In genomic region chr22:38034278-38034882, GRCh38 we compare ENCODE assay signal across 9 cellular contexts. TPM values are rescaled to one million over a fixed set of nuclear protein-coding genes. Genes with fewer than 3 reads are reported as not detected.
DNase-seq lines count a peak whose midpoint lies in the region; ATAC-seq and TF ChIP-seq lines count a peak whose summit lies in the region.
"Had no signal": no experiment of that assay in that cellular context is flagged by ENCODE, and none has a peak within 500 bp of the region (broad histone marks: within the 10 kb centered on the region; RNA-seq: fewer than 3 reads in every experiment).

No MANE protein-coding gene starts in this region.

- no peak overlapping the region for H3K27ac Mint-ChIP-seq in activated T-helper 1 cell treated with anti-CD3 and anti-CD28 coated beads, Interleukin-12 subunit alpha, Interleukin-12 subunit beta, Interleukin-2, Interleukin-4 antibody, amounts not matched to agents 30 ng/mL and 10 ng/mL and 1 ng/mL, durations not matched to agents 14 hours and 24 hours and 36 hours
- H3K27ac Mint-ChIP-seq: CD4-positive, CD25-positive, alpha-beta regulatory T cell had no signal

- no peaks in the 10 kb centered on the region for H3K4me1 Mint-ChIP-seq in activated T-helper 1 cell treated with anti-CD3 and anti-CD28 coated beads, Interleukin-12 subunit alpha, Interleukin-12 subunit beta, Interleukin-2, Interleukin-4 antibody, amounts not matched to agents 30 ng/mL and 10 ng/mL and 1 ng/mL, durations not matched to agents 14 hours and 24 hours and 36 hours (ENCODE audit: low read depth)

- ATAC-seq in left cardiac atrium, result peak; percentile 69 to 88

- no peaks in the 10 kb centered on the region for H3K27me3 ChIP-seq in adrenal gland
- H3K27me3 ChIP-seq in prostate gland (replicated peaks; ENCODE audit: insufficient read depth), result no peaks in the 10 kb centered on the region

- DNase-seq in NCI-H2107 (lab: John Stamatoyannopoulos, UW) (peak; percentile 42), NCI-H2107 treated with DMSO at 0.1 percent for 48 hours (lab: John Stamatoyannopoulos, UW; ENCODE audit: unreplicated experiment) (no peak), adrenal gland (peak; percentile 82 to 94 (median 92)), left cardiac atrium (peak; percentile 72), prostate gland (ENCODE audit: low spot score) (peak; percentile 51)
- no peak for DNase-seq in stimulated activated naive CD4-positive, alpha-beta T cell treated with Interleukin-2 at 50 U/mL for 16 hours (lab: John Stamatoyannopoulos, UW)
- no peak for DNase-seq in activated T-helper 1 cell treated with anti-CD3 and anti-CD28 coated beads, Interleukin-12 subunit alpha, Interleukin-12 subunit beta, Interleukin-2, Interleukin-4 antibody, amounts not matched to agents 30 ng/mL and 10 ng/mL and 1 ng/mL, durations not matched to agents 14 hours and 24 hours and 36 hours (ENCODE audit: low spot score)
- no peak for DNase-seq in activated CD4-positive, alpha-beta T cell treated with anti-CD3 and anti-CD28 coated beads for 1 hour
- DNase-seq: CD4-positive, CD25-positive, alpha-beta regulatory T cell had no signal

- H3K27ac ChIP-seq in adrenal gland (peak overlapping the region in 4 of 5 donors; percentile 14 to 87 (median 52)), prostate gland (peak overlapping the region; percentile 49 to 70)

- H3K4me1 ChIP-seq in adrenal gland (replicated peaks in 1 of 2) (peaks cover 16 to 20% of the 10 kb centered on the region in 2 donors), prostate gland (replicated peaks) (peaks cover 16% of the 10 kb centered on the region)

- 19 to 36% (median 33%) methylated on average over 5 to 15 of the region's 15 CpGs for WGBS in adrenal gland, 4 donors
- 21% methylated on average over 8 of the region's 15 CpGs for WGBS in prostate gland

- H3K9me3 Mint-ChIP-seq in activated T-helper 1 cell treated with anti-CD3 and anti-CD28 coated beads, Interleukin-12 subunit alpha, Interleukin-12 subunit beta, Interleukin-2, Interleukin-4 antibody, amounts not matched to agents 30 ng/mL and 10 ng/mL and 1 ng/mL, durations not matched to agents 14 hours and 24 hours and 36 hours, result no peaks in the 10 kb centered on the region
- H3K9me3 Mint-ChIP-seq: CD4-positive, CD25-positive, alpha-beta regulatory T cell had no signal

- TF ChIP-seq CTCF in adrenal gland (IDR thresholded peaks at IDR 0.05) (no peak), prostate gland (IDR thresholded peaks at IDR 0.05) (peak in 1 of 4 experiments; percentile 5)

- intact Hi-C loops in adrenal gland (cut with DNase I) (no loop called here), left cardiac atrium (cut with DNase I) (no loop called here), prostate gland (cut with DNase I) (no loop called here)
- intact Hi-C loops in activated T-helper 1 cell treated with anti-CD3 and anti-CD28 coated beads, Interleukin-12 subunit alpha, Interleukin-12 subunit beta, Interleukin-2, Interleukin-4 antibody, amounts not matched to agents 30 ng/mL and 10 ng/mL and 1 ng/mL, durations not matched to agents 14 hours and 24 hours and 36 hours (cut with micrococcal nuclease), result no loop called here

- TF ChIP-seq POLR2A in adrenal gland (IDR thresholded peaks at IDR 0.05) (peak in 1 of 2 donors; percentile 35), prostate gland (IDR thresholded peaks at IDR 0.05) (no peak)

- H3K9me3 ChIP-seq in adrenal gland (replicated peaks in 1 of 3), result no peaks in the 10 kb centered on the region
- no peaks in the 10 kb centered on the region for H3K9me3 ChIP-seq in prostate gland

- no peaks in the 10 kb centered on the region for H3K36me3 Mint-ChIP-seq in activated T-helper 1 cell treated with anti-CD3 and anti-CD28 coated beads, Interleukin-12 subunit alpha, Interleukin-12 subunit beta, Interleukin-2, Interleukin-4 antibody, amounts not matched to agents 30 ng/mL and 10 ng/mL and 1 ng/mL, durations not matched to agents 14 hours and 24 hours and 36 hours (ENCODE audit: low read depth)
- H3K36me3 Mint-ChIP-seq: CD4-positive, CD25-positive, alpha-beta regulatory T cell had no signal

- no peak overlapping the region for H3K4me3 Mint-ChIP-seq in activated T-helper 1 cell treated with anti-CD3 and anti-CD28 coated beads, Interleukin-12 subunit alpha, Interleukin-12 subunit beta, Interleukin-2, Interleukin-4 antibody, amounts not matched to agents 30 ng/mL and 10 ng/mL and 1 ng/mL, durations not matched to agents 14 hours and 24 hours and 36 hours

- H3K36me3 ChIP-seq in adrenal gland (replicated peaks in 1 of 2), result no peaks in the 10 kb centered on the region
- no peaks in the 10 kb centered on the region for H3K36me3 ChIP-seq in prostate gland

- no peaks in the 10 kb centered on the region for H3K27me3 Mint-ChIP-seq in activated T-helper 1 cell treated with anti-CD3 and anti-CD28 coated beads, Interleukin-12 subunit alpha, Interleukin-12 subunit beta, Interleukin-2, Interleukin-4 antibody, amounts not matched to agents 30 ng/mL and 10 ng/mL and 1 ng/mL, durations not matched to agents 14 hours and 24 hours and 36 hours (ENCODE audit: insufficient read depth)

- H3K4me3 ChIP-seq in adrenal gland, result peak overlapping the region in 1 of 4 donors; percentile 10
- no peak overlapping the region for H3K4me3 ChIP-seq in prostate gland

RNA-seq across cellular contexts. Expression of gene PICK1, which starts 22.8 kb away (rescaled TPM):
- total RNA-seq in adrenal gland (10 to 100 TPM; 30.6 to 46.7 (median 39.0) TPM), left cardiac atrium (10 to 100 TPM; 19.4 to 21.0 TPM), prostate gland (100 to 1,000 TPM in 1 of 2 donors, 10 to 100 TPM in 1; 90.0 to 114 TPM)
- 10 to 100 TPM; 28.7 to 93.6 (median 45.2) TPM for polyA plus RNA-seq in adrenal gland
- 12.0 and 14.8 TPM in 2 replicates for total RNA-seq in activated T-helper 1 cell treated with anti-CD3 and anti-CD28 coated beads, Interleukin-12 subunit alpha, Interleukin-12 subunit beta, Interleukin-2, Interleukin-4 antibody, amounts not matched to agents 30 ng/mL and 10 ng/mL and 1 ng/mL, durations not matched to agents 14 hours and 24 hours and 36 hours

RNA-seq across cellular contexts. Expression of gene SLC16A8, which starts 49.6 kb away (rescaled TPM):
- total RNA-seq in adrenal gland (under 1 TPM in 5 of 8 donors, not detected in 3; 0.36 to 0.54 (median 0.52) TPM), left cardiac atrium (under 1 TPM in 1 of 2 donors, not detected in 1; 0.27 TPM), prostate gland (under 1 TPM; 0.28 to 0.59 TPM)
- polyA plus RNA-seq in adrenal gland, result 1 to 10 TPM in 1 of 3 donors, under 1 TPM in 1, not detected in 1; 0.30 to 1.3 TPM
- total RNA-seq in activated T-helper 1 cell treated with anti-CD3 and anti-CD28 coated beads, Interleukin-12 subunit alpha, Interleukin-12 subunit beta, Interleukin-2, Interleukin-4 antibody, amounts not matched to agents 30 ng/mL and 10 ng/mL and 1 ng/mL, durations not matched to agents 14 hours and 24 hours and 36 hours, result 0.34 TPM in 1 of 2 replicates, not detected in the other
- total RNA-seq: CD4-positive, CD25-positive, alpha-beta regulatory T cell had no signal
- polyA plus RNA-seq: CD4-positive, CD25-positive, alpha-beta regulatory T cell had no signal

RNA-seq across cellular contexts. Expression of gene SOX10, which starts 50.0 kb away (rescaled TPM):
- total RNA-seq in adrenal gland (1 to 10 TPM in 3 of 8 donors, under 1 TPM in 4, not detected in 1; 0.16 to 4.0 (median 0.42) TPM), left cardiac atrium (1 to 10 TPM; 1.9 to 3.6 TPM), prostate gland (1 to 10 TPM; 3.3 to 8.1 TPM)
- polyA plus RNA-seq in adrenal gland, result 1 to 10 TPM in 2 of 3 donors, under 1 TPM in 1; 0.73 to 5.4 (median 3.8) TPM
- total RNA-seq in activated T-helper 1 cell treated with anti-CD3 and anti-CD28 coated beads, Interleukin-12 subunit alpha, Interleukin-12 subunit beta, Interleukin-2, Interleukin-4 antibody, amounts not matched to agents 30 ng/mL and 10 ng/mL and 1 ng/mL, durations not matched to agents 14 hours and 24 hours and 36 hours, result not detected in 2 replicates
- total RNA-seq: CD4-positive, CD25-positive, alpha-beta regulatory T cell had no signal
- polyA plus RNA-seq: CD4-positive, CD25-positive, alpha-beta regulatory T cell had no signal

Comparison
In these comparisons a context has a peak if more than half of its experiments do, and no peak if none do; other contexts are left out.
1. DNase-seq: peak in NCI-H2107 (single experiment), adrenal gland (7 of 7), left cardiac atrium (single experiment) and prostate gland (single experiment); none in NCI-H2107 treated with DMSO at 0.1 percent for 48 hours (single experiment), stimulated activated naive CD4-positive, alpha-beta T cell treated with Interleukin-2 at 50 U/mL for 16 hours (single experiment), activated T-helper 1 cell treated with anti-CD3 and anti-CD28 coated beads, Interleukin-12 subunit alpha, Interleukin-12 subunit beta, Interleukin-2, Interleukin-4 antibody, amounts not matched to agents 30 ng/mL and 10 ng/mL and 1 ng/mL, durations not matched to agents 14 hours and 24 hours and 36 hours (single experiment) and activated CD4-positive, alpha-beta T cell treated with anti-CD3 and anti-CD28 coated beads for 1 hour (single experiment).